ENCODE assay signal across 15 cellular contexts in the genomic region with DNA sequence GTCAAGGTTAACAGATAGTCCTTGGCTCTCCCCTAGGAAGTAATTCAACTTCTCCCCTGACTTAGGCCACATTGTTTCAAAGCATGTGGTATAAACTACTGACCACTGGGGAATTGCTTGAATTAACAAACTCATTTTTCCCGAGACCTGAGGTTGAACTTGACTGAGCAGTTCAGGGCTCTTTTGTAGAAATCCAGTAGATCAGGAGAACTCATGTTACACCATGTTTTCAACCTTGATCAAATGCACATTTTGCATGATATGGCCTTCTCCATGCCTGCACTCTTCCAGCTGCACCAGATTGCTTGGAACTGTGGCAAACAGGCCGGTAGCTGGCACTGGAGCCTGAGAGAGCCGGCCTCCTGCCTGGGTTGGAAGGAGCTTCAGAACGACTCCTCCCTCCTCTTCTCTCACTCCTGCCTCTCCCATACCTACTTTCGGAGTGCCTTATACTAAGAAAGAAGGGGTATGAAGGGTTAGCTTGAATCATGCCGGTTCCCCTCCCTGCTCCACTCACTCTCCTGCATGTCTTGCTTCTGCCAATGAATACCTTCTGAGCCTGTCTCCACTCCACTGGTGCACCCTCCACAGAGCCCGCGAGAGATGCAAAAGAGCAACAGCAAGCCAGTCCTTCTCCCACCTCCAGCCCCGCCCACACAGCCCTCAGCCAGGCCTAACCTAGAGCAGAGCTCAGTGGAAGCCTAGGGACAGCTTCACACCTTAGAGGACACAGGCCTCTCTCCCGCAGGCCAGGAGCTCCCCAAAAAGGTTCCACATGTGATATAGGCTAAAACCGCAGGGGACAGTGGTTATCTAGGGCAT.
DNase-seq lines count a peak whose midpoint lies in the region; ATAC-seq, FAIRE-seq and TF ChIP-seq lines count a peak whose summit lies in the region.
"Had no signal": no experiment of that assay in that cellular context is flagged by ENCODE, and none has a peak within 500 bp of the region (broad histone marks: within the 10 kb centered on the region; RNA-seq: fewer than 3 reads in every experiment).

No MANE protein-coding gene starts in this region.

- no peak overlapping the region for H3K14ac ChIP-seq in H1 (ENCODE audit: insufficient read length)

- no peaks in the 10 kb centered on the region for H3K79me2 ChIP-seq in H1 (ENCODE audit: control insufficient read depth in 1 of 2, insufficient read depth in 2 of 2, low read length in 2 of 2)

- H2BK20ac ChIP-seq in H1 (ENCODE audit: low read length): no peak overlapping the region

- 84% methylated on average over 9 of the region's 11 CpGs; no CpG with 5 or more reads in 1 of the 2 experiments for WGBS in H1 (ENCODE audit: extremely low coverage in 1 of 2, insufficient coverage in 1 of 2, insufficient read length in 1 of 2, insufficient replicate concordance in 2 of 2, low coverage in 1 of 2, low lambda C conversion rate in 2 of 2, missing lambda C conversion rate in 1 of 2), 2 experiments

- no peak overlapping the region for H3K9ac ChIP-seq in H1 (replicated peaks in 1 of 4; ENCODE audit: extremely low read depth in 1 of 4, low read depth in 3 of 4, low read length in 3 of 4)

- no peak for FAIRE-seq in H1 (lab: Jason Lieb, UNC)
- FAIRE-seq: endothelial cell of umbilical vein, RCC 7860 had no signal

- H3K4me1 ChIP-seq in H1 (replicated peaks in 1 of 4; ENCODE audit: control insufficient read depth in 3 of 4, insufficient read depth in 4 of 4, low read length in 3 of 4): peaks cover 0 to 3% (median 3%) of the 10 kb centered on the region in 4 experiments; a peak in 6 of 7 replicates

- peak overlapping the region; percentile 52 for H3K27ac ChIP-seq in AG04450 (ENCODE audit: low read depth, low read length)
- H3K27ac ChIP-seq in H1 (ENCODE audit: low read depth, low read length): no peak overlapping the region
- H3K27ac ChIP-seq: HL-60 had no signal

- H4K8ac ChIP-seq in H1 (ENCODE audit: extremely low read depth, insufficient read depth, low read length): 0 out of 2 replicates have a peak overlapping the region, but pooled peaks have one; percentile 7

- no peak overlapping the region for H3K23ac ChIP-seq in H1 (ENCODE audit: insufficient read length)

- no peak overlapping the region; the same call in 1 of the 2 replicates for H2AFZ ChIP-seq in H1 (ENCODE audit: low read length)

- ATAC-seq in omental fat pad (ENCODE audit: low FRiP score) (peak; percentile 43), HG02678 (IDR thresholded peaks at IDR 0.05; ENCODE audit: unreplicated experiment) (no peak)

- H2BK5ac ChIP-seq in H1 (ENCODE audit: low read depth, low read length): no peak overlapping the region

- no peak overlapping the region for H2BK12ac ChIP-seq in H1 (ENCODE audit: low read depth, low read length)

- no peaks in the 10 kb centered on the region for H4K20me1 ChIP-seq in H1 (replicated peaks in 1 of 2; ENCODE audit: control insufficient read depth in 1 of 2, insufficient read depth in 2 of 2, low read length in 2 of 2)

- H4K91ac ChIP-seq in H1 (replicated peaks; ENCODE audit: insufficient read length, low read length): no peak overlapping the region

- H4K5ac ChIP-seq in H1 (ENCODE audit: insufficient read length, low read depth, low read length): no peak overlapping the region

- H3K4me3 ChIP-seq in AG04450 (ENCODE audit: low read depth, low read length): no peak overlapping the region
- no peak overlapping the region for H3K4me3 ChIP-seq in H1 (ENCODE audit: extremely low read depth in 1 of 4, insufficient read depth in 2 of 4, low read depth in 3 of 4, low read length in 4 of 4)

- H3K4me2 ChIP-seq in H1 (ENCODE audit: insufficient read depth in 1 of 2, low read depth in 2 of 2, low read length in 2 of 2): no peak overlapping the region

- no peak for TF ChIP-seq RAD21 in H1 (IDR thresholded peaks at IDR 0.05 in 1 of 2, conservative IDR thresholded peaks at IDR 0.05 in 1 of 2; ENCODE audit: low read depth in 2 of 2, low read length in 2 of 2)

- peak; percentile 81 for DNase-seq in AG04450 (ENCODE audit: low read depth, low spot score)
- peak; percentile 36 for DNase-seq in M059J (ENCODE audit: low read depth)
- peak in 1 of 2 experiments; percentile 47 for DNase-seq in H1 (ENCODE audit: low read depth in 1 of 2, low spot score in 2 of 2)
- no peak for DNase-seq in omental fat pad (ENCODE audit: low spot score)
- no peak for DNase-seq in HEK293T (ENCODE audit: extremely low spot score)
- no peak for DNase-seq in DMS153 treated with DMSO at 0.1 percent for 48 hours (lab: John Stamatoyannopoulos, UW; ENCODE audit: unreplicated experiment)
- no peak for DNase-seq in kidney glomerular epithelial cell (lab: John Stamatoyannopoulos, UW)
- DNase-seq: AML-193, GF-D8, MM.1S, NCI-H345 had no signal

- no peak overlapping the region for H3K56ac ChIP-seq in H1 (replicated peaks; ENCODE audit: insufficient read length, low read depth, low read length)

- H3K9me3 ChIP-seq in AG04450 (ENCODE audit: control insufficient read depth, insufficient read depth, low read length) (peaks cover 3% of the 10 kb centered on the region; the same call in 1 of the 2 replicates), H1 (ENCODE audit: insufficient read depth in 2 of 2, low read depth in 1 of 2, low read length in 1 of 2) (no peaks in the 10 kb centered on the region)

- H3K18ac ChIP-seq in H1 (ENCODE audit: extremely low read depth, low read length): no peak overlapping the region

- no peak overlapping the region for H2AK5ac ChIP-seq in H1 (ENCODE audit: low read depth, low read length)

- no peak overlapping the region for H2BK120ac ChIP-seq in H1 (replicated peaks; ENCODE audit: low read depth, low read length)

- peaks cover 2% of the 10 kb centered on the region for H3K27me3 ChIP-seq in AG04450 (ENCODE audit: control insufficient read depth, insufficient read depth, low read length)
- no peaks in the 10 kb centered on the region for H3K27me3 ChIP-seq in H1 (replicated peaks in 1 of 4; ENCODE audit: control insufficient read depth in 3 of 4, extremely low read depth in 1 of 4, insufficient read depth in 3 of 4, low read length in 3 of 4)

- TF ChIP-seq CTCF in AG04450 (IDR thresholded peaks at IDR 0.05; ENCODE audit: low read depth, low read length) (no peak), H1 (IDR thresholded peaks at IDR 0.05; ENCODE audit: control extremely low read depth in 1 of 3, insufficient read depth in 1 of 3, low read depth in 1 of 3, low read length in 3 of 3) (no peak), omental fat pad (IDR thresholded peaks at IDR 0.05) (no peak)

- no peak for TF ChIP-seq POLR2A in H1 (IDR thresholded peaks at IDR 0.05; ENCODE audit: control extremely low read depth in 1 of 2, low read depth in 2 of 2, low read length in 2 of 2)

- POLR2A ChIA-PET in AG04450 (lab: Yijun Ruan, JAX): interaction anchor here (0.6 to 0.9 kb wide), 2 partner anchors 28 to 30 kb away, joined by 3 read pairs; no protein-coding TSS in a partner anchor
- POLR2A ChIA-PET in H1 (lab: Charles Lee; ENCODE audit: partially characterized antibody): interaction anchor here (0.7 to 1.4 kb wide), 3 partner anchors 13 to 26 kb away, joined by 3 to 5 read pairs (median 4); no protein-coding TSS in a partner anchor
- POLR2A ChIA-PET in HEK293T (lab: Yijun Ruan, JAX): no interaction called here

- H2BK15ac ChIP-seq in H1 (ENCODE audit: low read length): no peak overlapping the region

- no peaks in the 10 kb centered on the region for H3K23me2 ChIP-seq in H1 (ENCODE audit: low read depth, low read length)

- no peaks in the 10 kb centered on the region for H3K79me1 ChIP-seq in H1 (ENCODE audit: low read depth, low read length)

- CTCF ChIA-PET in AG04450 (lab: Charles Lee) (no interaction called here), H1 (lab: Charles Lee; ENCODE audit: partially characterized antibody) (interaction anchor here (0.6 kb wide), 1 partner anchor 17 kb away, joined by 3 read pairs; no protein-coding TSS in a partner anchor), HEK293T (lab: Yijun Ruan, JAX) (no interaction called here)

- no peak overlapping the region for H3K4ac ChIP-seq in H1 (replicated peaks; ENCODE audit: insufficient read length, low read depth, low read length)

- TF ChIP-seq EP300 in H1 (IDR thresholded peaks at IDR 0.05; ENCODE audit: borderline replicate concordance in 1 of 2, low read depth in 2 of 2, low read length in 2 of 2): no peak

- no peaks in the 10 kb centered on the region for H3K36me3 ChIP-seq in H1 (ENCODE audit: control insufficient read depth in 2 of 4, insufficient read depth in 4 of 4, low read length in 3 of 4)

TF ChIP-seq in H1, 55 proteins besides CTCF, POLR2A, EP300 and RAD21:
- TF ChIP-seq PHF8 (conservative IDR thresholded peaks at IDR 0.05; ENCODE audit: low read depth, low read length) (no peak), JUND (IDR thresholded peaks at IDR 0.05; ENCODE audit: low read length) (no peak), EZH2 (IDR thresholded peaks at IDR 0.05; ENCODE audit: low read depth, low read length, severe bottlenecking) (no peak), SIX5 (IDR thresholded peaks at IDR 0.05; ENCODE audit: low read depth, low read length) (no peak), SAP30 (IDR thresholded peaks at IDR 0.05; ENCODE audit: insufficient read depth, insufficient replicate concordance, low read length) (no peak), KDM5A (IDR thresholded peaks at IDR 0.05; ENCODE audit: low read length) (no peak), CBX5 (IDR thresholded peaks at IDR 0.05; ENCODE audit: low read depth, low read length) (no peak), NANOG (IDR thresholded peaks at IDR 0.05; ENCODE audit: insufficient read depth, low read depth, low read length, poor library complexity, severe bottlenecking) (no peak)
TF ChIP-seq in H1: peak in this region for 0.

TF ChIP-seq in HEK293T, 16 proteins besides CTCF, POLR2A, EP300 and RAD21:
- TF ChIP-seq TARDBP (IDR thresholded peaks at IDR 0.05): no peak
- TF ChIP-seq ELF4 (IDR thresholded peaks at IDR 0.05): no peak
- TF ChIP-seq ARNT (IDR thresholded peaks at IDR 0.05): no peak
- no peak for TF ChIP-seq LEF1 (IDR thresholded peaks at IDR 0.05; ENCODE audit: borderline replicate concordance)
- TF ChIP-seq NFRKB (IDR thresholded peaks at IDR 0.05): no peak
- no peak for TF ChIP-seq SUZ12 (IDR thresholded peaks at IDR 0.05)
- TF ChIP-seq ZNF384 (IDR thresholded peaks at IDR 0.05): no peak
- no peak for TF ChIP-seq HDGF (IDR thresholded peaks at IDR 0.05; ENCODE audit: borderline replicate concordance)
- no peak for TF ChIP-seq BHLHE40 (IDR thresholded peaks at IDR 0.05; ENCODE audit: borderline replicate concordance)

Comparison
In these comparisons a context has a peak if more than half of its experiments do, and no peak if none do; other contexts are left out.
1. DNase-seq: peak in AG04450 (single experiment) and M059J (single experiment); none in omental fat pad (single experiment), HEK293T (single experiment), DMS153 treated with DMSO at 0.1 percent for 48 hours (single experiment) and kidney glomerular epithelial cell (single experiment).